27 cellular contexts compared by ENCODE assay signal in genomic region chr16:672851-673250, GRCh38. TPM values are rescaled to one million over a fixed set of nuclear protein-coding genes. Genes with fewer than 3 reads are reported as not detected.
"Had no signal": no experiment of that assay in that cellular context is flagged by ENCODE, and none has a peak within 500 bp of the region (broad histone marks: within the 10 kb centered on the region; RNA-seq: fewer than 3 reads in every experiment).

No MANE protein-coding gene starts in this region.

- H3K27ac ChIP-seq: gastroesophageal sphincter, heart left ventricle, hepatocyte, left lung, neutrophil, pancreas, testis, tibial artery, upper lobe of left lung had no signal

- ATAC-seq: effector memory CD8-positive, alpha-beta T cell; gastroesophageal sphincter; heart left ventricle; left cardiac atrium; left lung; naive thymus-derived CD8-positive, alpha-beta T cell; pancreas; sciatic nerve; stimulated activated effector memory CD8-positive, alpha-beta T cell treated with anti-CD3 and anti-CD28 coated beads, Interleukin-12 subunit alpha, Interleukin-12 subunit beta, amount 100 ng/mL, for 72 hours had no signal

- DNase-seq: cerebellar nuclear complex; cortex of kidney; effector memory CD8-positive, alpha-beta T cell; foreskin fibroblast; heart left ventricle; left cardiac atrium; left lung; naive thymus-derived CD8-positive, alpha-beta T cell; nephron progenitor cell; retina; stimulated activated CD4-positive, alpha-beta T cell treated with anti-CD3 and anti-CD28 coated beads, Interleukin-12 subunit alpha, Interleukin-12 subunit beta, amount 100 ng/mL, for 4 hours; stimulated activated CD4-positive, alpha-beta T cell treated with anti-CD3 and anti-CD28 coated beads, Interleukin-2, amount 100 ng/mL, for 24 hours; stimulated activated CD4-positive, alpha-beta T cell treated with anti-CD3 and anti-CD28 coated beads, Interleukin-4, amount 100 ng/mL, for 24 hours; stimulated activated naive CD4-positive, alpha-beta T cell treated with Interleukin-2 at 50 U/mL for 16 hours; substantia nigra; testis; tibial artery had no signal

- H3K4me3 Mint-ChIP-seq: effector memory CD8-positive, alpha-beta T cell; naive thymus-derived CD8-positive, alpha-beta T cell; nephron progenitor cell; stimulated activated effector memory CD8-positive, alpha-beta T cell treated with anti-CD3 and anti-CD28 coated beads, Interleukin-12 subunit alpha, Interleukin-12 subunit beta, amount 100 ng/mL, for 72 hours had no signal

- H3K27ac Mint-ChIP-seq: effector memory CD8-positive, alpha-beta T cell; naive thymus-derived CD8-positive, alpha-beta T cell; nephron progenitor cell; stimulated activated effector memory CD8-positive, alpha-beta T cell treated with anti-CD3 and anti-CD28 coated beads, Interleukin-12 subunit alpha, Interleukin-12 subunit beta, amount 100 ng/mL, for 72 hours had no signal

- H3K9me3 Mint-ChIP-seq: effector memory CD8-positive, alpha-beta T cell; naive thymus-derived CD8-positive, alpha-beta T cell; nephron progenitor cell; stimulated activated effector memory CD8-positive, alpha-beta T cell treated with anti-CD3 and anti-CD28 coated beads, Interleukin-12 subunit alpha, Interleukin-12 subunit beta, amount 100 ng/mL, for 72 hours had no signal

- FAIRE-seq: endometrium, islet of Langerhans, pancreas, urothelium cell line had no signal

RNA-seq across cellular contexts. Expression of gene RHBDL1, which starts 2.6 kb away (rescaled TPM):
- polyA plus RNA-seq: naive thymus-derived CD8-positive, alpha-beta T cell had no signal
